1 cellular context compared by ENCODE assay signal in the genomic region with DNA sequence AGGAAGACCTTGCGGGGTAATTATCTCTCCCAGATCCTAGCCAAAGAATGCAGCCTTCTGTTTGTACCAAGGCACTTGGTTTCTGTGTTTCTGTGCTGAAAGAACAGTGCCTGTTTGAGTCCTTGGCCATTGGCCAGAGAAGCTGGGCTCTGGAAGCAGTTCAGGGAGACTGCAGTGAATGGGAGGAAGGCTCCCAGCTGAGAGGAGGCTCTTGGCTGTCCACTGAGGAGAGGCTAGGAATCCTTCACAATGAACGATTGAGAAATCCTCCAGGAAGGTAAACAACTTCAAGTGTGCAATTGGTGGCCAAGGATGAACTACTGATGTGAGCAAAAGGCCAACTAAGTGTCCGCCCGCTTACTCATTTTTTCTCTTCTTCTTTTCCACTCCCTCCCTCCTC.
TF ChIP-seq lines count a peak whose summit lies in the region.

No MANE protein-coding gene starts in this region.

TF ChIP-seq in H1, 55 proteins besides CTCF, POLR2A, EP300 and RAD21 (continued from another document):
- no peak for TF ChIP-seq USF2 (IDR thresholded peaks at IDR 0.05; ENCODE audit: low read length)
- TF ChIP-seq ZNF274 (IDR thresholded peaks at IDR 0.05; ENCODE audit: borderline replicate concordance, extremely low read depth, low read length) = no peak
- TF ChIP-seq ASH2L (IDR thresholded peaks at IDR 0.05; ENCODE audit: low read length) = no peak
- TF ChIP-seq TEAD4 (IDR thresholded peaks at IDR 0.05; ENCODE audit: low read depth, low read length) = no peak
- no peak for TF ChIP-seq SIRT6 (IDR thresholded peaks at IDR 0.05; ENCODE audit: low read length)
- TF ChIP-seq SP2 (IDR thresholded peaks at IDR 0.05; ENCODE audit: low read length) = no peak
- TF ChIP-seq GABPA (IDR thresholded peaks at IDR 0.05; ENCODE audit: borderline replicate concordance, insufficient read depth, low read length) = no peak
- TF ChIP-seq SIN3A (conservative IDR thresholded peaks at IDR 0.05 in 1 of 2, IDR thresholded peaks at IDR 0.05 in 1 of 2; ENCODE audit: low read depth in 1 of 2, low read length in 2 of 2) = no peak
- no peak for TF ChIP-seq SUZ12 (IDR thresholded peaks at IDR 0.05; ENCODE audit: low read length)
- no peak for TF ChIP-seq CHD1 (IDR thresholded peaks at IDR 0.05; ENCODE audit: low read depth, low read length)
- TF ChIP-seq PHF8 (conservative IDR thresholded peaks at IDR 0.05; ENCODE audit: low read depth, low read length) = no peak
